ENCODE assay signal across 8 cellular contexts in the genomic region with DNA sequence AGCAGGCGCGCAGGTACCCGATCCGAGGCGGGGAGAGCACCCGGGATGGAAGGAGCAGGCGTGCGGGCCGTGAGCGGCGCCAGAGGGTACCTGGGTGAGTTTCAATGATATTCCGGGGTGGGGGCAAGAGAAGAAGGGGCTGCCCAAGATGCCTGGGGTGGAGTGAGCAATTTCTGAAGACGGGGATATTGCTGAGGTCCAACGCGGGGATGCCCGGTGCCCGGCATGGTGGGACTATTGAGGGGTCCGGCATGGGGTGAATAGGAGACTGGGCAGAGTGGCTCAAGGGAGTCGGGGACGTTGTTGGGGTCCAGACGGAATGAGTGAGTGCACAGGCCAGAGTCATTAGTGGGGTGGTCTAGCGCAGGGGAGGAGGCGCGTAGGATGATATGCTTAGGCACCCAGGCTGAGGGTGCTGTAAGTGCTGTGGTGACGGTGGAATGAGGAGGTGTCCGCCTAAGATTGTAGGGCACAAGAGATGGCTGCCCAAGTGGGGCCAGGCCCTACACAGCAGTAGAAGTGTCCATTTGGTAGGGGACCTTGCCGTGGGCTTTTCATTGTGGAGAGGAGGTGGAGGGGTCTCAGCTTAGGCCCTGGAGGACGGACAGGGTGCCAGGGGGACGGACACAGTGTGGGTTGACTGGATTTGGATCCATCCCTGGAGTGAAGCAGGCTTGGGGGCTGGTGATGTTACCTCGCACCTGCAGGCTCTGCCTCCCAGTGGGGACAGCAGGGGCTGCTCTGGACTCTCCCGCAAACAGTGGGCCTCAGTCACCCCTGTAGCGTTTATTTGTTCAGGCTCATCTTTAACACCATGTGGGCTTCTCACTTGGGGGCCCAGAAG. TPM values are rescaled to one million over a fixed set of nuclear protein-coding genes. Genes with fewer than 3 reads are reported as not detected.
DNase-seq lines count a peak whose midpoint lies in the region; ATAC-seq and TF ChIP-seq lines count a peak whose summit lies in the region.

No MANE protein-coding gene starts in this region.

- H3K36me3 Mint-ChIP-seq in central memory CD8-positive, alpha-beta T cell (ENCODE audit: insufficient read depth): peaks cover 12% of the 10 kb centered on the region
- peaks cover 6% of the 10 kb centered on the region for H3K36me3 Mint-ChIP-seq in memory B cell

- no peaks in the 10 kb centered on the region for H3K27me3 ChIP-seq in vagina

- peak overlapping the region; percentile 76 to 99 for H3K4me3 ChIP-seq in vagina

- intact Hi-C loops in vagina (cut with DNase I): no loop called here

- TF ChIP-seq POLR2A in vagina (IDR thresholded peaks at IDR 0.05): no peak

- peaks cover 29% of the 10 kb centered on the region for H3K4me1 ChIP-seq in vagina

- DNase-seq in stimulated activated CD4-positive, alpha-beta T cell treated with anti-CD3 and anti-CD28 coated beads, Interleukin-15, amount 100 ng/mL, for 24 hours: peak; percentile 11
- no peak for DNase-seq in stimulated activated CD4-positive, alpha-beta T cell treated with anti-CD3 and anti-CD28 coated beads, Interleukin-4, amount 100 ng/mL, for 1 hour
- DNase-seq in central memory CD8-positive, alpha-beta T cell (ENCODE audit: low spot score in 2 of 2): no peak
- DNase-seq in memory B cell (ENCODE audit: low spot score in 2 of 2) (no peak), vagina (ENCODE audit: extremely low spot score in 2 of 2) (no peak), T1000 (lab: John Stamatoyannopoulos, UW) (no peak), cerebellar nuclear complex (lab: John Stamatoyannopoulos, UW) (no peak)

- H3K9me3 ChIP-seq in vagina: no peaks in the 10 kb centered on the region

- H3K4me3 Mint-ChIP-seq in central memory CD8-positive, alpha-beta T cell: peak overlapping the region; percentile 98
- peak overlapping the region; percentile 93 for H3K4me3 Mint-ChIP-seq in memory B cell

- ATAC-seq in central memory CD8-positive, alpha-beta T cell (replicated peaks; ENCODE audit: extremely low read depth, poor library complexity, severe bottlenecking): no peak
- ATAC-seq in memory B cell (ENCODE audit: low read depth): no peak
- no peak for ATAC-seq in GM21447 (IDR thresholded peaks at IDR 0.05; ENCODE audit: unreplicated experiment)

- no peaks in the 10 kb centered on the region for H3K27me3 Mint-ChIP-seq in central memory CD8-positive, alpha-beta T cell
- no peaks in the 10 kb centered on the region for H3K27me3 Mint-ChIP-seq in memory B cell

- peak overlapping the region; percentile 89 for H3K27ac ChIP-seq in vagina

- H3K36me3 ChIP-seq in vagina: peaks cover 0 to 17% of the 10 kb centered on the region in 2 donors

- H3K4me1 Mint-ChIP-seq in central memory CD8-positive, alpha-beta T cell: peaks cover 37% of the 10 kb centered on the region
- H3K4me1 Mint-ChIP-seq in memory B cell: peaks cover 23% of the 10 kb centered on the region

- peak overlapping the region; percentile 82 for H3K27ac Mint-ChIP-seq in central memory CD8-positive, alpha-beta T cell (ENCODE audit: low read depth)
- peak overlapping the region; percentile 93 for H3K27ac Mint-ChIP-seq in memory B cell

- H3K9me3 Mint-ChIP-seq in central memory CD8-positive, alpha-beta T cell: no peaks in the 10 kb centered on the region
- H3K9me3 Mint-ChIP-seq in memory B cell: no peaks in the 10 kb centered on the region

- TF ChIP-seq CTCF in vagina (IDR thresholded peaks at IDR 0.05): no peak

RNA-seq across cellular contexts. Expression of a gene that starts 0.7 kb away (rescaled TPM):
- 35.1 TPM for total RNA-seq in vagina

RNA-seq across cellular contexts. Expression of a gene that starts 9.0 kb away (rescaled TPM):
- total RNA-seq in vagina: 86.2 TPM

RNA-seq across cellular contexts. Expression of a gene that starts 43.8 kb away (rescaled TPM):
- 3.2 TPM for total RNA-seq in vagina
